Comparison of ENCODE assay signal across 23 cellular contexts in the genomic region with DNA sequence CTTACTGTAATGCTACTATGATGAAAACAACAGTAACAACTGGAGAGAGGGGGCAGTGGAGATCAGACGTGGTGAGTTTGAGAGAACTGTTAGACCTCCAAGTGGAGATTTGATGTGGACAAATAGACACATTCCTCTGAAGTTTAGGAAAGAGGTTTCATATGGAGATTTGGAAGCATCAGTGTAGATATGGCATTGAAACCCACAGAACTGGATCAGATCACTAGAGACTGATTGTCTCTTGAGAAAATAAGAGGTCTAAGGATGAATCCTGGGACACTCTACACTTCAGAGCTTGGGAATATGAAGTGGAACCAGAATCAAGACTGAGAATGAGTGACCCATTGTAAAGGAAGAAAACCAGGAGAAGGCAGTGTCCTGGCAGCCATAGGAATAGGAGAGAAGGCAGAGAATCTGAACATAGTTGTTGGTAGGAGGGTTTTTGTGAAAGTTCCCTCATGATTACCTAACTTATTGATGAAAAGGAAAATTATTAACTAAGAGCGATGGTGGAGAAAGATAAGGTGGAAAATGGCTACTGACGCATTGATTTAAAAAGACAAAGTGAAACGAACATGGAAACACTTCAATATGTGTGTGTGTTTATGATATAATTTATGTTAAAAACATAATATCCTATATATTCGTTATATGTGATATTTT. TPM values are rescaled to one million over a fixed set of nuclear protein-coding genes. Genes with fewer than 3 reads are reported as not detected.
"Had no signal": no experiment of that assay in that cellular context is flagged by ENCODE, and none has a peak within 500 bp of the region (broad histone marks: within the 10 kb centered on the region; RNA-seq: fewer than 3 reads in every experiment).

No MANE protein-coding gene starts in this region.

- DNase-seq: KBM-7, MV-4-11, NCI-H1048, NCI-H1105, NCI-H1417, NCI-H1436 treated with DMSO at 0.1 percent for 48 hours, NCI-H1694 treated with DMSO at 0.1 percent for 48 hours, NCI-H1930, NCI-H2081, NCI-H2107, NCI-H2227 treated with DMSO at 0.1 percent for 48 hours, NCI-H524, NCI-H526 treated with DMSO at 0.1 percent for 48 hours, NCI-H774, SHP77, SK-N-SH, SW 1271 had no signal

- H3K9ac ChIP-seq: SK-N-SH had no signal

- H3K9me3 ChIP-seq: SK-N-SH had no signal

- H3K27ac ChIP-seq: RWPE1 had no signal

RNA-seq across cellular contexts. Expression of a gene that starts 29.7 kb away (rescaled TPM):
- total RNA-seq: HT1080, LHCN-M2, MCF 10A, NCI-H460, SK-MEL-5 had no signal
- polyA plus RNA-seq: SK-N-SH had no signal
